8 cellular contexts compared by ENCODE assay signal in genomic region chr2:37670378-37671012, GRCh38. TPM values are rescaled to one million over a fixed set of nuclear protein-coding genes. Genes with fewer than 3 reads are reported as not detected.
DNase-seq lines count a peak whose midpoint lies in the region; ATAC-seq and TF ChIP-seq lines count a peak whose summit lies in the region.

No MANE protein-coding gene starts in this region.

- H2BK120ac ChIP-seq in H9 (ENCODE audit: low read depth, low read length, poor library complexity, severe bottlenecking): no peak overlapping the region

- peaks cover 35% of the 10 kb centered on the region; the same call in 1 of the 2 replicates for H3K79me2 ChIP-seq in H9 (ENCODE audit: insufficient read depth, low read length)

- WGBS in H9 (ENCODE audit: extremely low coverage, insufficient read length, low lambda C conversion rate): no CpG with 5 or more reads among the region's 12 CpGs

- H3K9me3 Mint-ChIP-seq in H9: no peaks in the 10 kb centered on the region
- H3K9me3 Mint-ChIP-seq in activated CD4-positive, alpha-beta memory T cell treated with anti-CD3 and anti-CD28 coated beads for 36 hours: no peaks in the 10 kb centered on the region

- H3K4me2 ChIP-seq in H9 (ENCODE audit: insufficient read depth, insufficient read length, low read length) (peak overlapping the region; percentile 77), skeletal muscle satellite cell (ENCODE audit: low read length) (peak overlapping the region; percentile 81)

- TF ChIP-seq CTCF in H9 (conservative IDR thresholded peaks at IDR 0.05): no peak

- peaks cover 0 to 32% (median 0%) of the 10 kb centered on the region in 3 experiments; a peak in 4 of 7 replicates for H3K36me3 Mint-ChIP-seq in H9 (ENCODE audit: insufficient read depth in 1 of 3, low read depth in 3 of 3)
- peaks cover 13% of the 10 kb centered on the region for H3K36me3 Mint-ChIP-seq in activated CD4-positive, alpha-beta memory T cell treated with anti-CD3 and anti-CD28 coated beads for 36 hours

- no peak overlapping the region for H4K5ac ChIP-seq in H9 (ENCODE audit: insufficient read length, low read depth, low read length)

- no peak overlapping the region for H4K91ac ChIP-seq in H9 (ENCODE audit: insufficient read length, low read depth, low read length)

- H3K4me1 ChIP-seq in H9 (ENCODE audit: insufficient read depth, low read length) (peaks cover 8% of the 10 kb centered on the region; the same call in 1 of the 2 replicates), skeletal muscle satellite cell (ENCODE audit: control insufficient read depth, insufficient read depth, low read length) (peaks cover 25% of the 10 kb centered on the region)

- DNase-seq in H9 (no peak), left ventricle myocardium superior (peak; percentile 50), SKM-1 (lab: John Stamatoyannopoulos, UW; ENCODE audit: unreplicated experiment) (no peak), KBM-7 (no peak), globus pallidus (ENCODE audit: low spot score) (no peak)
- DNase-seq in activated CD4-positive, alpha-beta memory T cell treated with anti-CD3 and anti-CD28 coated beads for 36 hours: no peak

- peak overlapping the region; percentile 63 for H3K9ac ChIP-seq in H9 (ENCODE audit: extremely low read depth, insufficient read length, low read length)
- H3K9ac ChIP-seq in skeletal muscle satellite cell (ENCODE audit: low read depth, low read length): peak overlapping the region; percentile 96

- H3K56ac ChIP-seq in H9 (ENCODE audit: insufficient read length, low read depth, low read length): no peak overlapping the region

- peaks cover 15% of the 10 kb centered on the region for H3K79me1 ChIP-seq in H9 (ENCODE audit: insufficient read depth, low read depth, low read length, poor library complexity, severe bottlenecking)

- H3K23me2 ChIP-seq in H9 (ENCODE audit: insufficient read length, low read depth, low read length, poor library complexity, severe bottlenecking): peaks cover 14% of the 10 kb centered on the region

- no peak overlapping the region for H2BK12ac ChIP-seq in H9 (ENCODE audit: insufficient read length, low read depth, low read length)

- CTCF ChIA-PET in activated CD4-positive, alpha-beta memory T cell treated with anti-CD3 and anti-CD28 coated beads for 36 hours (lab: Charles Lee): interaction anchor here (0.7 to 3.8 kb wide), 8 partner anchors 15 to 275 kb away, joined by 3 to 18 read pairs (median 4); partner anchors contain the start of gene RMDN2

- H2BK15ac ChIP-seq in H9 (ENCODE audit: low read depth, low read length): no peak overlapping the region

- H3K27ac ChIP-seq in H9 (ENCODE audit: insufficient read length, low read depth, low read length): no peak overlapping the region

- no peak overlapping the region for H4K8ac ChIP-seq in H9 (replicated peaks; ENCODE audit: insufficient read length, low read depth, low read length)

- no peak overlapping the region for H3K18ac ChIP-seq in H9 (ENCODE audit: insufficient read length, low read depth, low read length)

- H2BK20ac ChIP-seq in H9 (ENCODE audit: low read depth, low read length, poor library complexity, severe bottlenecking): no peak overlapping the region

- no peak overlapping the region for H2BK5ac ChIP-seq in H9 (ENCODE audit: insufficient read length, low read length)

- H3K14ac ChIP-seq in H9 (ENCODE audit: insufficient read depth, low read length): no peak overlapping the region

- H3K23ac ChIP-seq in H9 (ENCODE audit: insufficient read length, low read depth, low read length): no peak overlapping the region

- peaks cover 53% of the 10 kb centered on the region for H3K36me3 ChIP-seq in skeletal muscle satellite cell (ENCODE audit: insufficient read depth, low read length)

- no peaks in the 10 kb centered on the region for H4K20me1 ChIP-seq in H9 (ENCODE audit: control insufficient read depth, insufficient read depth, insufficient read length)

- intact Hi-C loops in activated CD4-positive, alpha-beta memory T cell treated with anti-CD3 and anti-CD28 coated beads for 36 hours (cut with micrococcal nuclease): loop anchor here (1.0 to 5.0 kb wide), 7 partner anchors 22 to 278 kb away; no protein-coding TSS in a partner anchor
- intact Hi-C loops in left ventricle myocardium superior (cut with micrococcal nuclease): no loop called here

- H2AK5ac ChIP-seq in H9 (ENCODE audit: insufficient read length, low read length): no peak overlapping the region

- H3K27ac Mint-ChIP-seq in H9: peak overlapping the region in 1 of 3 experiments; percentile 14; a peak in 1 of 7 replicates
- H3K27ac Mint-ChIP-seq in activated CD4-positive, alpha-beta memory T cell treated with anti-CD3 and anti-CD28 coated beads for 36 hours: peak overlapping the region; percentile 91

- H3T11ph ChIP-seq in H9 (ENCODE audit: low read length): no peak overlapping the region

- POLR2A ChIA-PET in activated CD4-positive, alpha-beta memory T cell treated with anti-CD3 and anti-CD28 coated beads for 36 hours (lab: Charles Lee): interaction anchor here (0.6 to 2.2 kb wide), 15 partner anchors 13 to 207 kb away, joined by 3 to 13 read pairs (median 3); no protein-coding TSS in a partner anchor

- ATAC-seq in left ventricle myocardium superior (peak; percentile 53), GM18907 (IDR thresholded peaks at IDR 0.05; ENCODE audit: unreplicated experiment) (no peak)

- in situ Hi-C loops in KBM-7 (cut with MboI; ENCODE audit: low pct_unique_long_range_greater_than_20kb, low sequenced_read_pairs): no loop called here

- no peaks in the 10 kb centered on the region for H3K27me3 Mint-ChIP-seq in H9 (ENCODE audit: low read depth)
- no peaks in the 10 kb centered on the region for H3K27me3 Mint-ChIP-seq in activated CD4-positive, alpha-beta memory T cell treated with anti-CD3 and anti-CD28 coated beads for 36 hours

- H3K27me3 ChIP-seq in H9 (ENCODE audit: insufficient read depth, low read length) (no peaks in the 10 kb centered on the region), skeletal muscle satellite cell (ENCODE audit: control insufficient read depth, insufficient read depth, low read length) (no peaks in the 10 kb centered on the region)

- H3K4ac ChIP-seq in H9 (ENCODE audit: low read depth, low read length): no peak overlapping the region

- H3K4me1 Mint-ChIP-seq in H9: peaks cover 56 to 60% of the 10 kb centered on the region in 2 experiments
- peaks cover 47% of the 10 kb centered on the region for H3K4me1 Mint-ChIP-seq in activated CD4-positive, alpha-beta memory T cell treated with anti-CD3 and anti-CD28 coated beads for 36 hours (ENCODE audit: low read depth)

- no peak overlapping the region for H2AFZ ChIP-seq in H9 (ENCODE audit: low read length)

- H3K4me3 Mint-ChIP-seq in H9: peak overlapping the region; percentile 89 to 91
- peak overlapping the region; percentile 95 for H3K4me3 Mint-ChIP-seq in activated CD4-positive, alpha-beta memory T cell treated with anti-CD3 and anti-CD28 coated beads for 36 hours

- no peaks in the 10 kb centered on the region for H3K9me3 ChIP-seq in H9 (ENCODE audit: control insufficient read depth, low read depth, low read length)
- no peaks in the 10 kb centered on the region for H3K9me3 ChIP-seq in skeletal muscle satellite cell (replicated peaks; ENCODE audit: low read length)

- H3K4me3 ChIP-seq in skeletal muscle satellite cell (ENCODE audit: low read length): peak overlapping the region; percentile 98

RNA-seq across cellular contexts. Expression of gene CDC42EP3, which starts 0.9 kb away (rescaled TPM):
- total RNA-seq in H9 (2021) (58.3 and 61.5 TPM in 2 replicates), left ventricle myocardium superior (89.5 TPM)
- total RNA-seq in activated CD4-positive, alpha-beta memory T cell treated with anti-CD3 and anti-CD28 coated beads for 36 hours: 10 to 100 TPM; 24.0 to 24.8 TPM
- 4.6 and 14.9 TPM in 2 replicates for total RNA-seq in skeletal muscle satellite cell (2012; rRNA removed)
